12 cellular contexts compared by ENCODE assay signal in genomic region chr1:182674346-182675246, GRCh38. TPM values are rescaled to one million over a fixed set of nuclear protein-coding genes. Genes with fewer than 3 reads are reported as not detected.
A peak's percentile ranks its signal among the peaks of the same experiment; 100 is the strongest.
DNase-seq lines count a peak whose midpoint lies in the region; ATAC-seq and TF ChIP-seq lines count a peak whose summit lies in the region.
"Had no signal": no experiment of that assay in that cellular context is flagged by ENCODE, and none has a peak within 500 bp of the region (broad histone marks: within the 10 kb centered on the region; RNA-seq: fewer than 3 reads in every experiment).

No MANE protein-coding gene starts in this region.

- no peak overlapping the region for H2AFZ ChIP-seq in HCT116 (ENCODE audit: low read depth, low read length, poor library complexity, severe bottlenecking)

- H3K79me2 ChIP-seq in HCT116 (ENCODE audit: insufficient read depth, low read length) = no peaks in the 10 kb centered on the region

- no TSS peak for BruUV-seq in HCT116 (replicated peaks; lab: Mats Ljungman, UMichigan)

- intact Hi-C loops in HCT116 (cut with micrococcal nuclease) = no loop called here
- intact Hi-C loops in body of pancreas (cut with DNase I) = no loop called here
- intact Hi-C loops in gastrocnemius medialis (cut with DNase I; ENCODE audit: low total_unique reads) = no loop called here

- H3K9me3 ChIP-seq in HCT116 (ENCODE audit: control insufficient read depth in 1 of 2, insufficient read depth in 1 of 2, low read depth in 1 of 2, low read length in 2 of 2) = no peaks in the 10 kb centered on the region
- H3K9me3 ChIP-seq in body of pancreas = no peaks in the 10 kb centered on the region
- H3K9me3 ChIP-seq in gastrocnemius medialis = no peaks in the 10 kb centered on the region

- H3K27me3 ChIP-seq in HCT116 (ENCODE audit: insufficient read depth, low read length) (peaks cover 6% of the 10 kb centered on the region; the same call in 1 of the 2 replicates), body of pancreas (no peaks in the 10 kb centered on the region), gastrocnemius medialis (peaks cover 5 to 14% (median 8%) of the 10 kb centered on the region in 3 donors)

- no peak overlapping the region for H3K27ac ChIP-seq in HCT116 (ENCODE audit: low read depth, low read length)
- H3K27ac ChIP-seq in body of pancreas = no peak overlapping the region
- no peak overlapping the region for H3K27ac ChIP-seq in gastrocnemius medialis

- peaks cover 7% of the 10 kb centered on the region for H3K27me3 Mint-ChIP-seq in mesothelial cell of epicardium (ENCODE audit: low read depth)

- H3K9ac ChIP-seq in HCT116 (ENCODE audit: low read length) = no peak overlapping the region

- no peak overlapping the region for H3K27ac Mint-ChIP-seq in mesothelial cell of epicardium
- H3K27ac Mint-ChIP-seq: activated CD4-positive, alpha-beta T cell treated with anti-CD3 and anti-CD28 coated beads, Interleukin-2, amount 10 ng/mL, durations not matched to agents 7 days and 5 days; naive thymus-derived CD4-positive, alpha-beta T cell had no signal

- H3K4me1 ChIP-seq in HCT116 (ENCODE audit: control insufficient read depth in 1 of 2, insufficient read depth in 2 of 2, low read length in 2 of 2) (no peaks in the 10 kb centered on the region), body of pancreas (no peaks in the 10 kb centered on the region), gastrocnemius medialis (peaks cover 8 to 15% of the 10 kb centered on the region in 2 donors)

- no peaks in the 10 kb centered on the region for H4K20me1 ChIP-seq in HCT116 (ENCODE audit: insufficient read depth)

- 68 to 75% methylated on average over 8 of the region's 8 CpGs for WGBS in body of pancreas, 2 donors

- TF ChIP-seq POLR2A in HCT116 (IDR thresholded peaks at IDR 0.05; ENCODE audit: borderline replicate concordance, extremely low read depth, insufficient read depth, insufficient read length) (no peak), body of pancreas (IDR thresholded peaks at IDR 0.05) (no peak), gastrocnemius medialis (IDR thresholded peaks at IDR 0.05) (no peak)

- H3K36me3 ChIP-seq in HCT116 (ENCODE audit: control insufficient read depth in 1 of 2, insufficient read depth in 2 of 2, low read length in 2 of 2) (no peaks in the 10 kb centered on the region), body of pancreas (replicated peaks in 1 of 2; ENCODE audit: insufficient read depth in 1 of 2, low read depth in 2 of 2) (no peaks in the 10 kb centered on the region), gastrocnemius medialis (no peaks in the 10 kb centered on the region)

- no peaks in the 10 kb centered on the region for H3K9me2 ChIP-seq in HCT116 (ENCODE audit: insufficient read depth)

- peaks cover 2% of the 10 kb centered on the region for H3K4me1 Mint-ChIP-seq in mesothelial cell of epicardium
- H3K4me1 Mint-ChIP-seq: activated CD4-positive, alpha-beta T cell treated with anti-CD3 and anti-CD28 coated beads, Interleukin-2, amount 10 ng/mL, durations not matched to agents 7 days and 5 days had no signal

- no peaks in the 10 kb centered on the region for H3K36me3 Mint-ChIP-seq in mesothelial cell of epicardium
- H3K36me3 Mint-ChIP-seq: naive thymus-derived CD4-positive, alpha-beta T cell had no signal

- CTCF ChIA-PET in HCT116 (lab: Charles Lee) = interaction anchor here (0.7 kb wide), 1 partner anchor 8 kb away, joined by 3 read pairs; no protein-coding TSS in a partner anchor

- no peak for DNase-seq in HCT116 (ENCODE audit: low read depth, low spot score)
- peak in 1 of 4 donors; percentile 14 for DNase-seq in body of pancreas
- DNase-seq in hepatic stellate cell (ENCODE audit: low spot score) = peak; percentile 22
- peak; percentile 9 to 21 for DNase-seq in gastrocnemius medialis
- DNase-seq in HPDE6-E6E7 (ENCODE audit: extremely low spot score) = no peak
- DNase-seq in NCI-H69 (lab: John Stamatoyannopoulos, UW) = no peak
- no peak for DNase-seq in activated CD4-positive, alpha-beta T cell treated with anti-CD3 and anti-CD28 coated beads for 48 hours
- DNase-seq in mesothelial cell of epicardium (ENCODE audit: low spot score in 2 of 2, unreplicated experiment in 2 of 2) = no peak
- DNase-seq: activated CD4-positive, alpha-beta T cell treated with anti-CD3 and anti-CD28 coated beads, Interleukin-2, amount 10 ng/mL, durations not matched to agents 7 days and 5 days; naive thymus-derived CD4-positive, alpha-beta T cell; T-helper 1 cell had no signal

- H3K9me3 Mint-ChIP-seq in mesothelial cell of epicardium = no peaks in the 10 kb centered on the region
- H3K9me3 Mint-ChIP-seq: activated CD4-positive, alpha-beta T cell treated with anti-CD3 and anti-CD28 coated beads, Interleukin-2, amount 10 ng/mL, durations not matched to agents 7 days and 5 days; naive thymus-derived CD4-positive, alpha-beta T cell had no signal

- POLR2A ChIA-PET in HCT116 (lab: Charles Lee) = no interaction called here

- peak; percentile 53 for ATAC-seq in HCT116
- peak; percentile 33 for ATAC-seq in body of pancreas
- peak in 1 of 2 donors; percentile 58 for ATAC-seq in gastrocnemius medialis
- ATAC-seq: naive thymus-derived CD4-positive, alpha-beta T cell had no signal

- RAD21 ChIA-PET in HCT116 (lab: Charles Lee; ENCODE audit: low non-redundant PET in 1 of 2, low total read pairs in 2 of 2, uncharacterized antibody in 2 of 2, unreplicated experiment in 2 of 2) = no interaction called here

- H3K4me3 ChIP-seq in HCT116 (replicated peaks in 1 of 2; ENCODE audit: low read depth in 1 of 2, low read length in 2 of 2) (no peak overlapping the region), body of pancreas (no peak overlapping the region), gastrocnemius medialis (no peak overlapping the region)

- no peak overlapping the region for H3K4me2 ChIP-seq in HCT116 (ENCODE audit: low read length)

- in situ Hi-C loops in gastrocnemius medialis (cut with MboI; ENCODE audit: low sequenced_read_pairs in 4 of 4) = no loop called here

- no peak for TF ChIP-seq RAD21 in HCT116 (IDR thresholded peaks at IDR 0.05; ENCODE audit: low read depth)

- no peak for TF ChIP-seq CTCF in HCT116 (IDR thresholded peaks at IDR 0.05 in 2 of 3, conservative IDR thresholded peaks at IDR 0.05 in 1 of 3; ENCODE audit: borderline replicate concordance in 1 of 3, insufficient read depth in 1 of 3, low read depth in 2 of 3, low read length in 2 of 3)
- TF ChIP-seq CTCF in body of pancreas (IDR thresholded peaks at IDR 0.05) = no peak
- no peak for TF ChIP-seq CTCF in gastrocnemius medialis (IDR thresholded peaks at IDR 0.05 in 4 of 5, conservative IDR thresholded peaks at IDR 0.05 in 1 of 5)
- no peak for TF ChIP-seq CTCF in mesothelial cell of epicardium (IDR thresholded peaks at IDR 0.05; ENCODE audit: unreplicated experiment)

- H3K4me3 Mint-ChIP-seq in mesothelial cell of epicardium = no peak overlapping the region
- H3K4me3 Mint-ChIP-seq: activated CD4-positive, alpha-beta T cell treated with anti-CD3 and anti-CD28 coated beads, Interleukin-2, amount 10 ng/mL, durations not matched to agents 7 days and 5 days; naive thymus-derived CD4-positive, alpha-beta T cell had no signal

TF ChIP-seq in HCT116, 20 proteins besides CTCF, POLR2A, EP300 and RAD21:
- TF ChIP-seq REST (IDR thresholded peaks at IDR 0.05; ENCODE audit: low read depth) (peak; percentile 25), SP1 (IDR thresholded peaks at IDR 0.05; ENCODE audit: low read depth) (no peak), CBX3 (IDR thresholded peaks at IDR 0.05; ENCODE audit: low read depth) (no peak), EZH2phosphoT487 (IDR thresholded peaks at IDR 0.05; ENCODE audit: borderline replicate concordance) (no peak)

RNA-seq across cellular contexts. Expression of gene RGS8, which starts 9.8 kb away (rescaled TPM):
- total RNA-seq in HCT116 (2021; ENCODE audit: unreplicated experiment) = not detected
- not detected in 2 replicates for polyA plus RNA-seq in HCT116 (2012)
- total RNA-seq in body of pancreas = not detected
- not detected for total RNA-seq in gastrocnemius medialis
- total RNA-seq in mesothelial cell of epicardium = not detected in 3 replicates
- total RNA-seq: activated CD4-positive, alpha-beta T cell treated with anti-CD3 and anti-CD28 coated beads, Interleukin-2, amount 10 ng/mL, durations not matched to agents 7 days and 5 days; naive thymus-derived CD4-positive, alpha-beta T cell; subcutaneous adipose tissue had no signal
- polyA plus RNA-seq: naive thymus-derived CD4-positive, alpha-beta T cell had no signal

Comparison
In these comparisons a context has a peak if more than half of its experiments do, and no peak if none do; other contexts are left out.
1. DNase-seq: peak in hepatic stellate cell (single experiment) and gastrocnemius medialis (2 of 2); none in HCT116 (single experiment), HPDE6-E6E7 (single experiment), NCI-H69 (single experiment), activated CD4-positive, alpha-beta T cell treated with anti-CD3 and anti-CD28 coated beads for 48 hours (single experiment) and mesothelial cell of epicardium (0 of 2).